In genomic region chr12:121391619-121392324, GRCh38 we compare ENCODE assay signal across 8 cellular contexts. TPM values are rescaled to one million over a fixed set of nuclear protein-coding genes. Genes with fewer than 3 reads are reported as not detected.
A peak's percentile ranks its signal among the peaks of the same experiment; 100 is the strongest.
DNase-seq lines count a peak whose midpoint lies in the region; FAIRE-seq and TF ChIP-seq lines count a peak whose summit lies in the region.

No MANE protein-coding gene starts in this region.

- no peaks in the 10 kb centered on the region for H3K36me3 Mint-ChIP-seq in glutamatergic neuron (ENCODE audit: unreplicated experiment)

- peaks cover 1% of the 10 kb centered on the region for H3K9me3 Mint-ChIP-seq in glutamatergic neuron (ENCODE audit: unreplicated experiment)

- no peak overlapping the region for H3K4me3 Mint-ChIP-seq in glutamatergic neuron (ENCODE audit: unreplicated experiment)

- no peaks in the 10 kb centered on the region for H3K9me3 ChIP-seq in MG63

- H3K4me1 Mint-ChIP-seq in glutamatergic neuron (ENCODE audit: low read depth, unreplicated experiment): no peaks in the 10 kb centered on the region

- H3K27ac Mint-ChIP-seq in glutamatergic neuron (ENCODE audit: unreplicated experiment): no peak overlapping the region

- TF ChIP-seq CTCF in fibroblast of mammary gland (conservative IDR thresholded peaks at IDR 0.05; ENCODE audit: control insufficient read depth, insufficient read depth, low read depth, low read length) (no peak), glutamatergic neuron (IDR thresholded peaks at IDR 0.05; ENCODE audit: partially characterized antibody, unreplicated experiment) (no peak)

- no peaks in the 10 kb centered on the region for H3K27me3 ChIP-seq in MG63

- DNase-seq in GM19240 (ENCODE audit: insufficient read length, low spot score): peak; percentile 24
- DNase-seq in RPMI8226: peak; percentile 76
- DNase-seq in fibroblast of mammary gland (ENCODE audit: low read depth): peak; percentile 54
- DNase-seq in stimulated activated CD8-positive, alpha-beta memory T cell treated with anti-CD3 and anti-CD28 coated beads, Interleukin-4, amount 100 ng/mL, for 24 hours (ENCODE audit: low read depth): peak; percentile 6
- DNase-seq in glutamatergic neuron: no peak
- no peak for DNase-seq in GM12892 (ENCODE audit: insufficient read length)
- no peak for DNase-seq in MG63
- no peak for DNase-seq in G401 (ENCODE audit: low spot score)

- TF ChIP-seq POLR2A in GM12892 (IDR thresholded peaks at IDR 0.05; ENCODE audit: low read depth, low read length): no peak

- H3K36me3 ChIP-seq in MG63: no peaks in the 10 kb centered on the region

- H3K4me3 ChIP-seq in fibroblast of mammary gland (ENCODE audit: control insufficient read depth, low read depth, low read length) (no peak overlapping the region), MG63 (no peak overlapping the region)

- FAIRE-seq in GM12892 (lab: Jason Lieb, UNC): no peak

- peaks cover 7% of the 10 kb centered on the region for H3K27me3 Mint-ChIP-seq in glutamatergic neuron (ENCODE audit: unreplicated experiment)

- in situ Hi-C loops in G401 (cut with HindIII; ENCODE audit: low sequenced_read_pairs): no loop called here

RNA-seq across cellular contexts. Expression of gene RNF34, which starts 8.1 kb away (rescaled TPM):
- total RNA-seq in glutamatergic neuron (ENCODE audit: unreplicated experiment): 63.7 TPM
- polyA plus RNA-seq in GM12892 (2012; ENCODE audit: missing spikeins): 53.3 TPM
- 17.9 and 27.7 TPM in 2 replicates for total RNA-seq in MG63 (2014; rRNA removed; shearing (Covaris generic); ENCODE audit: low replicate concordance)
- total RNA-seq in G401 (2014; rRNA removed; shearing (Covaris generic)): 39.0 and 43.8 TPM in 2 replicates

RNA-seq across cellular contexts. Expression of gene ANAPC5, which starts 39.6 kb away (rescaled TPM):
- total RNA-seq in glutamatergic neuron (ENCODE audit: unreplicated experiment): 86.0 TPM
- polyA plus RNA-seq in GM12892 (2012; ENCODE audit: missing spikeins): 143 TPM
- 156 and 273 TPM in 2 replicates for total RNA-seq in MG63 (2014; rRNA removed; shearing (Covaris generic); ENCODE audit: low replicate concordance)
- 129 and 154 TPM in 2 replicates for total RNA-seq in G401 (2014; rRNA removed; shearing (Covaris generic))

Comparison
In these comparisons a context has a peak if more than half of its experiments do, and no peak if none do; other contexts are left out.
1. DNase-seq: peak in GM19240 (single experiment), RPMI8226 (single experiment), fibroblast of mammary gland (single experiment) and stimulated activated CD8-positive, alpha-beta memory T cell treated with anti-CD3 and anti-CD28 coated beads, Interleukin-4, amount 100 ng/mL, for 24 hours (single experiment); none in glutamatergic neuron (single experiment), GM12892 (single experiment), MG63 (single experiment) and G401 (single experiment).